In genomic region chr10:122564980-122565379, GRCh38 we compare ENCODE assay signal across 24 cellular contexts. TPM values are rescaled to one million over a fixed set of nuclear protein-coding genes. Genes with fewer than 3 reads are reported as not detected.
"Had no signal": no experiment of that assay in that cellular context is flagged by ENCODE, and none has a peak within 500 bp of the region (broad histone marks: within the 10 kb centered on the region; RNA-seq: fewer than 3 reads in every experiment).

No MANE protein-coding gene starts in this region.

- H3K9me3 ChIP-seq: heart left ventricle, left lung, neutrophil, pancreas, prostate gland, sigmoid colon, suprapubic skin, thoracic aorta, tibial artery, vagina had no signal

- H3K9ac ChIP-seq: neural progenitor cell had no signal

- H3K36me3 Mint-ChIP-seq: immature natural killer cell; mesothelial cell of epicardium; naive B cell; natural killer cell; neural progenitor cell; stimulated activated effector memory CD8-positive, alpha-beta T cell treated with anti-CD3 and anti-CD28 coated beads, Interleukin-12 subunit alpha, Interleukin-12 subunit beta, amount 100 ng/mL, for 72 hours; type B pancreatic cell had no signal

- H3K27ac Mint-ChIP-seq: immature natural killer cell; mesothelial cell of epicardium; natural killer cell; nephron progenitor cell; neural progenitor cell; stimulated activated effector memory CD8-positive, alpha-beta T cell treated with anti-CD3 and anti-CD28 coated beads, Interleukin-12 subunit alpha, Interleukin-12 subunit beta, amount 100 ng/mL, for 72 hours; stimulated activated naive CD8-positive, alpha-beta T cell treated with anti-CD3 and anti-CD28 coated beads, Interleukin-15, Interleukin-2, amounts not matched to agents 100 ng/mL and 50 ng/mL, for 24 hours had no signal

- H3K9me3 Mint-ChIP-seq: immature natural killer cell; mesothelial cell of epicardium; natural killer cell; nephron progenitor cell; neural progenitor cell; stimulated activated effector memory CD8-positive, alpha-beta T cell treated with anti-CD3 and anti-CD28 coated beads, Interleukin-12 subunit alpha, Interleukin-12 subunit beta, amount 100 ng/mL, for 72 hours; stimulated activated naive CD8-positive, alpha-beta T cell treated with anti-CD3 and anti-CD28 coated beads, Interleukin-15, Interleukin-2, amounts not matched to agents 100 ng/mL and 50 ng/mL, for 24 hours; type B pancreatic cell had no signal

- H3K27ac ChIP-seq: heart left ventricle, left lung, neural progenitor cell, neutrophil, pancreas, prostate gland, sigmoid colon, suprapubic skin, thoracic aorta, tibial artery, vagina had no signal

- H3K4me2 ChIP-seq: neural progenitor cell, smooth muscle cell had no signal

- H3K27me3 ChIP-seq: neural progenitor cell, vagina had no signal

- H3K4me3 ChIP-seq: left lung, lung, neural progenitor cell, prostate gland, smooth muscle cell, vagina had no signal

- H3K4me1 ChIP-seq: neural progenitor cell, pancreas, prostate gland had no signal

- H3K4me3 Mint-ChIP-seq: immature natural killer cell; mesothelial cell of epicardium; naive B cell; natural killer cell; nephron progenitor cell; neural progenitor cell; stimulated activated effector memory CD8-positive, alpha-beta T cell treated with anti-CD3 and anti-CD28 coated beads, Interleukin-12 subunit alpha, Interleukin-12 subunit beta, amount 100 ng/mL, for 72 hours; stimulated activated naive CD8-positive, alpha-beta T cell treated with anti-CD3 and anti-CD28 coated beads, Interleukin-15, Interleukin-2, amounts not matched to agents 100 ng/mL and 50 ng/mL, for 24 hours; type B pancreatic cell had no signal

- H3K36me3 ChIP-seq: heart left ventricle, left lung, neural progenitor cell, neutrophil, pancreas, prostate gland, sigmoid colon, suprapubic skin, thoracic aorta, tibial artery, vagina had no signal

- H3K4me1 Mint-ChIP-seq: immature natural killer cell, naive B cell, natural killer cell had no signal

RNA-seq across cellular contexts. Expression of gene DMBT1, which starts 4.4 kb away (rescaled TPM):
- total RNA-seq: liver, mesothelial cell of epicardium, mononuclear cell, natural killer cell, skeletal muscle tissue, smooth muscle cell, vagina had no signal
- polyA plus RNA-seq: immature natural killer cell, smooth muscle cell had no signal
